In the genomic region with DNA sequence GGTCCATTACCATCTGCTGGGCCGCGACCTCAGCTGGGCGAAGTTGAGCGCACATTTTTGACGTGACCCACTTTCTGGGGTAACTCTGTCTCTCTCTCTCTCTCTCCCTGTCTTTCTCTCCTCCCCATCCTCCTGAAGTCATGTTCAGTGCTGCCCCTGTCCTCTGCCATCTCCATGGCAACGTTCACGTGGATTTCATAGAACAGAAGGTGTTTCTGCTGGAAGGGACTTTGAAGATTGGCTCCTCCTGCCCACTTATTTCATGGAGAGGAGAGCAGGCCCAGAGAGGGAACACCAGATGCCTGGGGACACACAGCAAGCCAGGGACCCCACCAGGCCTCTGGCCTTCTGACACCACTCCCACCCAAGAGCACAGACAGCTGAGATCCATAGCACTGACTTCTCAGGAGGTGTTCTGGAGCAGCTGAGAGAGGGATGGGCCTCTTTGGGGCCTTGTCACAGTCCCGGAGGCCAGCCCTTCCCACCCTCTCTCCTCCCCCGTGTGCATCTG, we compare ENCODE assay signal across 1 cellular context.
TF ChIP-seq lines count a peak whose summit lies in the region.

No MANE protein-coding gene starts in this region.

TF ChIP-seq in HepG2, 621 proteins besides CTCF, POLR2A, EP300 and RAD21:
- TF ChIP-seq, protein P1, sequence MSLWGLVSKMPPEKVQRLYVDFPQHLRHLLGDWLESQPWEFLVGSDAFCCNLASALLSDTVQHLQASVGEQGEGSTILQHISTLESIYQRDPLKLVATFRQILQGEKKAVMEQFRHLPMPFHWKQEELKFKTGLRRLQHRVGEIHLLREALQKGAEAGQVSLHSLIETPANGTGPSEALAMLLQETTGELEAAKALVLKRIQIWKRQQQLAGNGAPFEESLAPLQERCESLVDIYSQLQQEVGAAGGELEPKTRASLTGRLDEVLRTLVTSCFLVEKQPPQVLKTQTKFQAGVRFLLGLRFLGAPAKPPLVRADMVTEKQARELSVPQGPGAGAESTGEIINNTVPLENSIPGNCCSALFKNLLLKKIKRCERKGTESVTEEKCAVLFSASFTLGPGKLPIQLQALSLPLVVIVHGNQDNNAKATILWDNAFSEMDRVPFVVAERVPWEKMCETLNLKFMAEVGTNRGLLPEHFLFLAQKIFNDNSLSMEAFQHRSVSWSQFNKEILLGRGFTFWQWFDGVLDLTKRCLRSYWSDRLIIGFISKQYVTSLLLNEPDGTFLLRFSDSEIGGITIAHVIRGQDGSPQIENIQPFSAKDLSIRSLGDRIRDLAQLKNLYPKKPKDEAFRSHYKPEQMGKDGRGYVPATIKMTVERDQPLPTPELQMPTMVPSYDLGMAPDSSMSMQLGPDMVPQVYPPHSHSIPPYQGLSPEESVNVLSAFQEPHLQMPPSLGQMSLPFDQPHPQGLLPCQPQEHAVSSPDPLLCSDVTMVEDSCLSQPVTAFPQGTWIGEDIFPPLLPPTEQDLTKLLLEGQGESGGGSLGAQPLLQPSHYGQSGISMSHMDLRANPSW (CRISPR knock-in tag; IDR thresholded peaks at IDR 0.05; ENCODE audit: borderline replicate concordance): no peak
- TF ChIP-seq ZNF768 (CRISPR knock-in tag; IDR thresholded peaks at IDR 0.05): peak; percentile 88
TF ChIP-seq in HepG2: peak in this region for 1.
